9 cellular contexts compared by ENCODE assay signal in genomic region chr13:110726726-110727125, GRCh38. TPM values are rescaled to one million over a fixed set of nuclear protein-coding genes. Genes with fewer than 3 reads are reported as not detected.
A peak's percentile ranks its signal among the peaks of the same experiment; 100 is the strongest.
DNase-seq lines count a peak whose midpoint lies in the region; ATAC-seq and TF ChIP-seq lines count a peak whose summit lies in the region.
"Had no signal": no experiment of that assay in that cellular context is flagged by ENCODE, and none has a peak within 500 bp of the region (broad histone marks: within the 10 kb centered on the region; RNA-seq: fewer than 3 reads in every experiment).

No MANE protein-coding gene starts in this region.

- no peak for TF ChIP-seq POLR2A in erythroblast (IDR thresholded peaks at IDR 0.05; ENCODE audit: low read length)

- 95% methylated on average over 9 of the region's 9 CpGs for WGBS in mesenchymal stem cell

- peak; percentile 51 for ATAC-seq in GM18520 (IDR thresholded peaks at IDR 0.05; ENCODE audit: unreplicated experiment)
- ATAC-seq in sciatic nerve: no peak

- H4K8ac ChIP-seq in mesenchymal stem cell (ENCODE audit: low read length): no peak overlapping the region

- no peak overlapping the region for H3K4me2 ChIP-seq in mesenchymal stem cell (ENCODE audit: low read length, poor library complexity, severe bottlenecking)

- no peak overlapping the region for H2BK15ac ChIP-seq in mesenchymal stem cell (ENCODE audit: low read depth, poor library complexity, severe bottlenecking)

- peak overlapping the region; percentile 46 for H3K27ac ChIP-seq in KOPT-K1 (ENCODE audit: low read depth, low read length, poor library complexity, severe bottlenecking)
- H3K27ac ChIP-seq in mesenchymal stem cell (ENCODE audit: low read length, poor library complexity, severe bottlenecking): no peak overlapping the region

- no peak overlapping the region for H2AK5ac ChIP-seq in mesenchymal stem cell (ENCODE audit: low read length, severe bottlenecking)

- peaks cover 8% of the 10 kb centered on the region for H3K79me1 ChIP-seq in mesenchymal stem cell (replicated peaks; ENCODE audit: low read length, poor library complexity, severe bottlenecking)

- H3K4ac ChIP-seq in mesenchymal stem cell (ENCODE audit: low read depth in 1 of 2, low read length in 2 of 2): no peak overlapping the region

- DNase-seq in activated CD8-positive, alpha-beta memory T cell treated with anti-CD3 and anti-CD28 coated beads, Interleukin-2, amount 50 U/mL, for 48 hours: peak; percentile 78
- peak; percentile 79 for DNase-seq in stimulated activated CD4-positive, alpha-beta T cell treated with anti-CD3 and anti-CD28 coated beads, Interleukin-15, amount 100 ng/mL, for 24 hours
- no peak for DNase-seq in mesenchymal stem cell
- no peak for DNase-seq in erythroblast (lab: John Stamatoyannopoulos, UW)
- DNase-seq in NCI-H146 (lab: John Stamatoyannopoulos, UW): no peak
- no peak for DNase-seq in sciatic nerve (ENCODE audit: low spot score)
- DNase-seq: hippocampal formation had no signal

- H3K9ac ChIP-seq in mesenchymal stem cell (ENCODE audit: low read length): no peak overlapping the region

- no peak overlapping the region for H3K14ac ChIP-seq in mesenchymal stem cell (ENCODE audit: low read length in 2 of 2)

- no peak overlapping the region for H2BK120ac ChIP-seq in mesenchymal stem cell (ENCODE audit: low read depth, low read length)

- no peak overlapping the region for H3K18ac ChIP-seq in mesenchymal stem cell (ENCODE audit: low read depth in 1 of 2, low read length in 2 of 2)

- no peak overlapping the region for H3K23ac ChIP-seq in mesenchymal stem cell (ENCODE audit: low read length in 2 of 2)

- no peaks in the 10 kb centered on the region for H3K27me3 ChIP-seq in mesenchymal stem cell (ENCODE audit: control insufficient read depth in 1 of 2, insufficient read depth in 1 of 2, low read length in 2 of 2)

- H4K91ac ChIP-seq in mesenchymal stem cell (ENCODE audit: low read length): no peak overlapping the region

- no peak overlapping the region for H2BK12ac ChIP-seq in mesenchymal stem cell (ENCODE audit: low read length in 2 of 2)

- H3K36me3 ChIP-seq in KOPT-K1 (ENCODE audit: insufficient read depth, low read length) (peaks cover 13% of the 10 kb centered on the region), mesenchymal stem cell (ENCODE audit: control insufficient read depth in 1 of 2, insufficient read depth in 2 of 2, low read depth in 1 of 2, low read length in 2 of 2) (peaks cover 3 to 11% of the 10 kb centered on the region in 2 experiments)

- H3K4me3 ChIP-seq in mesenchymal stem cell (ENCODE audit: insufficient read depth in 1 of 2, low read depth in 1 of 2, low read length in 2 of 2): no peak overlapping the region

- H2AFZ ChIP-seq in mesenchymal stem cell (ENCODE audit: low read depth, low read length): no peak overlapping the region

- no peak overlapping the region for H2BK5ac ChIP-seq in mesenchymal stem cell (ENCODE audit: low read depth, low read length, poor library complexity, severe bottlenecking)

- H3K9me3 ChIP-seq in KOPT-K1 (ENCODE audit: insufficient read depth, low read length, poor library complexity, severe bottlenecking) (no peaks in the 10 kb centered on the region), mesenchymal stem cell (ENCODE audit: control insufficient read depth, low read length) (no peaks in the 10 kb centered on the region)

- intact Hi-C loops in sciatic nerve (cut with DNase I): no loop called here

- H3K4me1 ChIP-seq in mesenchymal stem cell (ENCODE audit: control insufficient read depth, insufficient read depth, low read depth, low read length): peaks cover 5% of the 10 kb centered on the region

RNA-seq across cellular contexts. Expression of gene ING1, which starts 13.2 kb away (rescaled TPM):
- polyA plus RNA-seq in mesenchymal stem cell (2013, experiment 1 of 2): 12.8 TPM
- polyA plus RNA-seq in mesenchymal stem cell (2013, experiment 2 of 2): 12.5 TPM
- 17.4 TPM for total RNA-seq in sciatic nerve

RNA-seq across cellular contexts. Expression of gene CARS2, which starts 20.8 kb away (rescaled TPM):
- polyA plus RNA-seq in mesenchymal stem cell (2013, experiment 1 of 2): 49.5 TPM
- polyA plus RNA-seq in mesenchymal stem cell (2013, experiment 2 of 2): 46.4 TPM
- total RNA-seq in sciatic nerve: 66.5 TPM

Comparison
In these comparisons a context has a peak if more than half of its experiments do, and no peak if none do; other contexts are left out.
1. DNase-seq: peak in activated CD8-positive, alpha-beta memory T cell treated with anti-CD3 and anti-CD28 coated beads, Interleukin-2, amount 50 U/mL, for 48 hours (single experiment) and stimulated activated CD4-positive, alpha-beta T cell treated with anti-CD3 and anti-CD28 coated beads, Interleukin-15, amount 100 ng/mL, for 24 hours (single experiment); none in mesenchymal stem cell (single experiment), erythroblast (0 of 2), NCI-H146 (single experiment) and sciatic nerve (single experiment).